ENCODE assay signal across 10 cellular contexts in genomic region chr11:952406-953385, GRCh38. TPM values are rescaled to one million over a fixed set of nuclear protein-coding genes. Genes with fewer than 3 reads are reported as not detected.
DNase-seq lines count a peak whose midpoint lies in the region; ATAC-seq and TF ChIP-seq lines count a peak whose summit lies in the region.
"Had no signal": no experiment of that assay in that cellular context is flagged by ENCODE, and none has a peak within 500 bp of the region (broad histone marks: within the 10 kb centered on the region; RNA-seq: fewer than 3 reads in every experiment).

No MANE protein-coding gene starts in this region.

- H3K27me3 Mint-ChIP-seq in CD4-positive, alpha-beta memory T cell = no peaks in the 10 kb centered on the region
- H3K27me3 Mint-ChIP-seq in naive thymus-derived CD4-positive, alpha-beta T cell = no peaks in the 10 kb centered on the region
- no peaks in the 10 kb centered on the region for H3K27me3 Mint-ChIP-seq in activated CD4-positive, alpha-beta memory T cell treated with anti-CD3 and anti-CD28 coated beads, Interleukin-2, amount 10 ng/mL, durations not matched to agents 7 days and 5 days
- H3K27me3 Mint-ChIP-seq: T-cell had no signal

- CTCF ChIA-PET in CD4-positive, alpha-beta memory T cell (lab: Charles Lee; ENCODE audit: partially characterized antibody) = no interaction called here
- CTCF ChIA-PET in naive thymus-derived CD4-positive, alpha-beta T cell (lab: Charles Lee) = interaction anchor here (0.6 kb wide), 1 partner anchor 11 kb away, joined by 3 read pairs; no protein-coding TSS in a partner anchor
- CTCF ChIA-PET in activated CD4-positive, alpha-beta memory T cell treated with anti-CD3 and anti-CD28 coated beads, Interleukin-2, amount 10 ng/mL, durations not matched to agents 7 days and 5 days (lab: Charles Lee) = no interaction called here

- peaks cover 0 to 14% (median 5%) of the 10 kb centered on the region in 8 donors for H3K9me3 Mint-ChIP-seq in CD4-positive, alpha-beta memory T cell
- H3K9me3 Mint-ChIP-seq in naive thymus-derived CD4-positive, alpha-beta T cell = peaks cover 0 to 16% (median 6%) of the 10 kb centered on the region in 11 donors
- peaks cover 11% of the 10 kb centered on the region for H3K9me3 Mint-ChIP-seq in activated CD4-positive, alpha-beta memory T cell treated with anti-CD3 and anti-CD28 coated beads, Interleukin-2, amount 10 ng/mL, durations not matched to agents 7 days and 5 days

- H3K36me3 Mint-ChIP-seq in CD4-positive, alpha-beta memory T cell = peaks cover 15 to 34% of the 10 kb centered on the region in 2 donors
- peaks cover 0 to 31% (median 16%) of the 10 kb centered on the region in 5 donors for H3K36me3 Mint-ChIP-seq in naive thymus-derived CD4-positive, alpha-beta T cell
- peaks cover 21% of the 10 kb centered on the region for H3K36me3 Mint-ChIP-seq in activated CD4-positive, alpha-beta memory T cell treated with anti-CD3 and anti-CD28 coated beads, Interleukin-2, amount 10 ng/mL, durations not matched to agents 7 days and 5 days (ENCODE audit: low read depth)

- H3K4me1 ChIP-seq in CD4-positive, alpha-beta memory T cell (ENCODE audit: insufficient read depth, low read length) = no peaks in the 10 kb centered on the region
- peaks cover 0 to 5% of the 10 kb centered on the region in 2 donors for H3K4me1 ChIP-seq in naive thymus-derived CD4-positive, alpha-beta T cell (ENCODE audit: control insufficient read depth in 2 of 2, insufficient read depth in 2 of 2, low read length in 2 of 2)

- H3K9ac ChIP-seq in SK-N-MC (ENCODE audit: insufficient read length) = no peak overlapping the region

- ATAC-seq in naive thymus-derived CD4-positive, alpha-beta T cell = no peak
- ATAC-seq: T-cell had no signal

- POLR2A ChIA-PET in CD4-positive, alpha-beta memory T cell (lab: Charles Lee; ENCODE audit: partially characterized antibody) = no interaction called here
- POLR2A ChIA-PET in naive thymus-derived CD4-positive, alpha-beta T cell (lab: Charles Lee) = no interaction called here
- POLR2A ChIA-PET in activated CD4-positive, alpha-beta memory T cell treated with anti-CD3 and anti-CD28 coated beads, Interleukin-2, amount 10 ng/mL, durations not matched to agents 7 days and 5 days (lab: Charles Lee) = no interaction called here

- H3K4me1 Mint-ChIP-seq in CD4-positive, alpha-beta memory T cell = peaks cover 18 to 40% (median 21%) of the 10 kb centered on the region in 4 donors
- peaks cover 4 to 49% (median 42%) of the 10 kb centered on the region in 7 donors for H3K4me1 Mint-ChIP-seq in naive thymus-derived CD4-positive, alpha-beta T cell
- peaks cover 5% of the 10 kb centered on the region for H3K4me1 Mint-ChIP-seq in activated CD4-positive, alpha-beta memory T cell treated with anti-CD3 and anti-CD28 coated beads, Interleukin-2, amount 10 ng/mL, durations not matched to agents 7 days and 5 days

- H3K27ac Mint-ChIP-seq in CD4-positive, alpha-beta memory T cell = peak overlapping the region in 5 of 7 donors; percentile 10 to 69 (median 48)
- peak overlapping the region in 7 of 9 donors; percentile 2 to 72 (median 47) for H3K27ac Mint-ChIP-seq in naive thymus-derived CD4-positive, alpha-beta T cell
- H3K27ac Mint-ChIP-seq in activated CD4-positive, alpha-beta memory T cell treated with anti-CD3 and anti-CD28 coated beads, Interleukin-2, amount 10 ng/mL, durations not matched to agents 7 days and 5 days = no peak overlapping the region

- DNase-seq in CD4-positive, alpha-beta memory T cell = no peak
- DNase-seq in SK-N-MC (ENCODE audit: low read depth, low spot score) (no peak), fibroblast of villous mesenchyme (ENCODE audit: low read depth) (peak; percentile 26), dermis blood vessel endothelial cell (no peak), NK-92 (lab: John Stamatoyannopoulos, UW; ENCODE audit: unreplicated experiment) (no peak)
- no peak for DNase-seq in naive thymus-derived CD4-positive, alpha-beta T cell
- no peak for DNase-seq in activated CD4-positive, alpha-beta memory T cell treated with anti-CD3 and anti-CD28 coated beads, Interleukin-2, amount 10 ng/mL, durations not matched to agents 7 days and 5 days
- DNase-seq in activated CD4-positive, alpha-beta T cell treated with anti-CD3 and anti-CD28 coated beads for 48 hours = no peak
- DNase-seq: NCI-H2081 treated with DMSO at 0.1 percent for 48 hours, T-cell had no signal

- no peak overlapping the region for H3K27ac ChIP-seq in CD4-positive, alpha-beta memory T cell (ENCODE audit: low read depth, low read length)
- 0 out of 2 replicates have a peak overlapping the region, but pooled peaks have one; percentile 0 for H3K27ac ChIP-seq in SK-N-MC
- no peak overlapping the region for H3K27ac ChIP-seq in naive thymus-derived CD4-positive, alpha-beta T cell (ENCODE audit: low read depth, low read length)

- TF ChIP-seq CTCF in fibroblast of villous mesenchyme (IDR thresholded peaks at IDR 0.05; ENCODE audit: insufficient read depth, low read depth, low read length) = no peak

- H3K9me3 ChIP-seq in CD4-positive, alpha-beta memory T cell (ENCODE audit: control insufficient read depth in 1 of 2, low read length in 2 of 2) = no peaks in the 10 kb centered on the region
- H3K9me3 ChIP-seq in SK-N-MC (ENCODE audit: low read depth, low read length) = peaks cover 4% of the 10 kb centered on the region
- H3K9me3 ChIP-seq in naive thymus-derived CD4-positive, alpha-beta T cell (ENCODE audit: control insufficient read depth in 2 of 3, low read length in 3 of 3) = peaks cover 0 to 13% (median 0%) of the 10 kb centered on the region in 3 experiments

- no peaks in the 10 kb centered on the region for H3K27me3 ChIP-seq in CD4-positive, alpha-beta memory T cell (ENCODE audit: insufficient read depth, low read length)
- H3K27me3 ChIP-seq in naive thymus-derived CD4-positive, alpha-beta T cell (ENCODE audit: control insufficient read depth in 2 of 2, insufficient read depth in 2 of 2, low read length in 2 of 2) = no peaks in the 10 kb centered on the region

- no peak overlapping the region for H3K4me3 Mint-ChIP-seq in CD4-positive, alpha-beta memory T cell
- H3K4me3 Mint-ChIP-seq in naive thymus-derived CD4-positive, alpha-beta T cell = no peak overlapping the region
- H3K4me3 Mint-ChIP-seq in activated CD4-positive, alpha-beta memory T cell treated with anti-CD3 and anti-CD28 coated beads, Interleukin-2, amount 10 ng/mL, durations not matched to agents 7 days and 5 days = no peak overlapping the region
- H3K4me3 Mint-ChIP-seq: T-cell had no signal

- H3K36me3 ChIP-seq in CD4-positive, alpha-beta memory T cell (ENCODE audit: insufficient read depth, low read length) = peaks cover 4% of the 10 kb centered on the region
- H3K36me3 ChIP-seq in SK-N-MC (ENCODE audit: insufficient read depth, low read length) = peaks cover 34% of the 10 kb centered on the region
- peaks cover 0 to 17% (median 0%) of the 10 kb centered on the region in 3 experiments for H3K36me3 ChIP-seq in naive thymus-derived CD4-positive, alpha-beta T cell (ENCODE audit: control insufficient read depth in 2 of 3, insufficient read depth in 3 of 3, low read length in 3 of 3)

- H3K4me3 ChIP-seq in CD4-positive, alpha-beta memory T cell (ENCODE audit: low read length in 2 of 2) = no peak overlapping the region
- H3K4me3 ChIP-seq in SK-N-MC = no peak overlapping the region
- no peak overlapping the region for H3K4me3 ChIP-seq in fibroblast of villous mesenchyme (ENCODE audit: low read depth, low read length)
- no peak overlapping the region for H3K4me3 ChIP-seq in naive thymus-derived CD4-positive, alpha-beta T cell (ENCODE audit: low read length)

- intact Hi-C loops in CD4-positive, alpha-beta memory T cell (cut with micrococcal nuclease) = no loop called here
- intact Hi-C loops in naive thymus-derived CD4-positive, alpha-beta T cell (cut with micrococcal nuclease) = no loop called here

RNA-seq across cellular contexts. Expression of gene AP2A2, which starts 27.0 kb away (rescaled TPM):
- 10 to 100 TPM; 81.7 to 87.4 TPM for total RNA-seq in CD4-positive, alpha-beta memory T cell
- 10 to 100 TPM in 1 of 2 donors, 1 to 10 TPM in 1; 5.1 to 14.1 TPM for polyA plus RNA-seq in CD4-positive, alpha-beta memory T cell
- total RNA-seq in fibroblast of villous mesenchyme = 45.7 and 53.5 TPM in 2 replicates
- total RNA-seq in naive thymus-derived CD4-positive, alpha-beta T cell = 10 to 100 TPM; 70.1 to 93.3 (median 86.4) TPM
- 10 to 100 TPM in 1 of 2 donors, 1 to 10 TPM in 1; 8.7 to 10.7 TPM for polyA plus RNA-seq in naive thymus-derived CD4-positive, alpha-beta T cell
- total RNA-seq in dermis blood vessel endothelial cell = 51.1 and 57.9 TPM in 2 replicates
- 10 to 100 TPM; 50.5 to 51.1 TPM for total RNA-seq in activated CD4-positive, alpha-beta memory T cell treated with anti-CD3 and anti-CD28 coated beads, Interleukin-2, amount 10 ng/mL, durations not matched to agents 7 days and 5 days

RNA-seq across cellular contexts. Expression of gene CHID1, which starts 42.1 kb away (rescaled TPM):
- 10 to 100 TPM; 52.1 to 59.2 TPM for total RNA-seq in CD4-positive, alpha-beta memory T cell
- 10 to 100 TPM; 46.9 to 82.3 TPM for polyA plus RNA-seq in CD4-positive, alpha-beta memory T cell
- total RNA-seq in fibroblast of villous mesenchyme = 42.2 and 42.3 TPM in 2 replicates
- total RNA-seq in naive thymus-derived CD4-positive, alpha-beta T cell = 10 to 100 TPM; 30.8 to 56.3 (median 53.0) TPM
- 10 to 100 TPM; 57.5 to 61.0 TPM for polyA plus RNA-seq in naive thymus-derived CD4-positive, alpha-beta T cell
- total RNA-seq in dermis blood vessel endothelial cell = 38.1 and 56.4 TPM in 2 replicates
- 10 to 100 TPM; 38.2 to 39.2 TPM for total RNA-seq in activated CD4-positive, alpha-beta memory T cell treated with anti-CD3 and anti-CD28 coated beads, Interleukin-2, amount 10 ng/mL, durations not matched to agents 7 days and 5 days
